In the genomic region with DNA sequence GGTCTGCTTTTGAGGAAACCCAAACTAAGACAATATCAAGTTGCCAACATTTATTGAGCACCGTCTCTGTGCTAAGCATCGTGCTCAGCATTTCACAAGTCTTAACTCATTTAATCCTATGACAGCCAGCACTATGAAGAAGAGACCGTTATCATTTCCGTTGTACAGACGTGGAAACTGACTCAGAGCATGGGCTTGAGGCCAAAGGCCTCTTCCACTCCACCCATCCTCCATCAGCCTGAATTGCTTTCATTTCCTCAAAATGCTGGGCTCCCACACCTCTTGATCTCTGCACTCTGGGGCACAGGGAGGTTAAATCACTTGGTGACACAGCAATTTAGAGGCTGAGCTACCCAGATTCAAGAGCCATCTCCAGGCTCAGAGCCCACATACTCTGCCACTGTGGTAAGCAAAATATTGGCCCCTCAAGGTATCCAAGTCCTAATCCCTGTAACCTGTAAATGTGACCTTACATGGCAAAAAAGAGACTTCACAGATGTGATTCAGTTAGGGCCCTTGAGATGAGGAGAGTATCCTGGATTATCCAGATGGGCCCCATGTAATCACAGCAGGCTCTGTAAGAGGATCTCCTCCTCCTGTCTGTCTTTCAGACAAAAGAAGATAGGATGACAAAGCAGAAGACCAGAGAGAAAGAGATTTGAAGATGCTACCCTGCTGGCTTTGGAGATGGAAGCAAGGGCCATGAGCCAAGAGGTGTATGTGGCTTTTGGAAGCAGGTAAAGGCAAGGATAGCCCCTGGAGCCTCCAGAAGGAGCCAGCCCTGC, we compare ENCODE assay signal across 1 cellular context.
TF ChIP-seq lines count a peak whose summit lies in the region.

No MANE protein-coding gene starts in this region.

TF ChIP-seq in HepG2, 621 proteins besides CTCF, POLR2A, EP300 and RAD21 (continued from another document and continues in another):
- TF ChIP-seq, protein P1, sequence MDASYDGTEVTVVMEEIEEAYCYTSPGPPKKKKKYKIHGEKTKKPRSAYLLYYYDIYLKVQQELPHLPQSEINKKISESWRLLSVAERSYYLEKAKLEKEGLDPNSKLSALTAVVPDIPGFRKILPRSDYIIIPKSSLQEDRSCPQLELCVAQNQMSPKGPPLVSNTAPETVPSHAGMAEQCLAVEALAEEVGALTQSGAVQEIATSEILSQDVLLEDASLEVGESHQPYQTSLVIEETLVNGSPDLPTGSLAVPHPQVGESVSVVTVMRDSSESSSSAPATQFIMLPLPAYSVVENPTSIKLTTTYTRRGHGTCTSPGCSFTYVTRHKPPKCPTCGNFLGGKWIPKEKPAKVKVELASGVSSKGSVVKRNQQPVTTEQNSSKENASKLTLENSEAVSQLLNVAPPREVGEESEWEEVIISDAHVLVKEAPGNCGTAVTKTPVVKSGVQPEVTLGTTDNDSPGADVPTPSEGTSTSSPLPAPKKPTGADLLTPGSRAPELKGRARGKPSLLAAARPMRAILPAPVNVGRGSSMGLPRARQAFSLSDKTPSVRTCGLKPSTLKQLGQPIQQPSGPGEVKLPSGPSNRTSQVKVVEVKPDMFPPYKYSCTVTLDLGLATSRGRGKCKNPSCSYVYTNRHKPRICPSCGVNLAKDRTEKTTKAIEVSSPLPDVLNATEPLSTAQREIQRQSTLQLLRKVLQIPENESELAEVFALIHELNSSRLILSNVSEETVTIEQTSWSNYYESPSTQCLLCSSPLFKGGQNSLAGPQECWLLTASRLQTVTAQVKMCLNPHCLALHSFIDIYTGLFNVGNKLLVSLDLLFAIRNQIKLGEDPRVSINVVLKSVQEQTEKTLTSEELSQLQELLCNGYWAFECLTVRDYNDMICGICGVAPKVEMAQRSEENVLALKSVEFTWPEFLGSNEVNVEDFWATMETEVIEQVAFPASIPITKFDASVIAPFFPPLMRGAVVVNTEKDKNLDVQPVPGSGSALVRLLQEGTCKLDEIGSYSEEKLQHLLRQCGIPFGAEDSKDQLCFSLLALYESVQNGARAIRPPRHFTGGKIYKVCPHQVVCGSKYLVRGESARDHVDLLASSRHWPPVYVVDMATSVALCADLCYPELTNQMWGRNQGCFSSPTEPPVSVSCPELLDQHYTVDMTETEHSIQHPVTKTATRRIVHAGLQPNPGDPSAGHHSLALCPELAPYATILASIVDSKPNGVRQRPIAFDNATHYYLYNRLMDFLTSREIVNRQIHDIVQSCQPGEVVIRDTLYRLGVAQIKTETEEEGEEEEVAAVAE (CRISPR knock-in tag; IDR thresholded peaks at IDR 0.05; ENCODE audit: borderline replicate concordance), result no peak; the same call in 1 of the 2 replicates
- TF ChIP-seq CHD4 (IDR thresholded peaks at IDR 0.05; ENCODE audit: borderline replicate concordance, low read length), result peak; percentile 37; the same call in 1 of the 2 replicates
- no peak for TF ChIP-seq HNRNPH1 (optimal IDR thresholded peaks at IDR 0.05; ENCODE audit: low read depth, low read length)
- TF ChIP-seq MYC (CRISPR knock-in tag; IDR thresholded peaks at IDR 0.05; ENCODE audit: borderline replicate concordance), result no peak
- no peak for TF ChIP-seq ARID2 (CRISPR knock-in tag; IDR thresholded peaks at IDR 0.05; ENCODE audit: borderline replicate concordance)
- no peak for TF ChIP-seq ZBTB46 (CRISPR knock-in tag; IDR thresholded peaks at IDR 0.05; ENCODE audit: borderline replicate concordance)
- peak; percentile 63; the same call in 1 of the 2 replicates for TF ChIP-seq TBX2 (CRISPR knock-in tag; IDR thresholded peaks at IDR 0.05; ENCODE audit: borderline replicate concordance)
- TF ChIP-seq, protein P2, sequence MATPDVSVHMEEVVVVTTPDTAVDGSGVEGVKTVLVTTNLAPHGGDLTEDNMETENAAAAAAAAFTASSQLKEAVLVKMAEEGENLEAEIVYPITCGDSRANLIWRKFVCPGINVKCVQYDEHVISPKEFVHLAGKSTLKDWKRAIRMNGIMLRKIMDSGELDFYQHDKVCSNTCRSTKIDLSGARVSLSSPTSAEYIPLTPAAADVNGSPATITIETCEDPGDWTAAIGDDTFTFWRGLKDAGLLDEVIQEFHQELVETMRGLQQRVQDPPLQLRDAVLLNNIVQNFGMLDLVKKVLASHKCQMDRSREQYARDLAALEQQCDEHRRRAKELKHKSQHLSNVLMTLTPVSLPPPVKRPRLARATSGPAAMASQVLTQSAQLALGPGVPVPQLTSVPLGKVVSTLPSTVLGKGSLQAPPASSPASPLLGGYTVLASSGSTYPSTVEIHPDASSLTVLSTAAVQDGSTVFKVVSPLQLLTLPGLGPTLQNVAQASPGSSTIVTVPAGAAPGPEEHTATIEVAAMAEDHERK (CRISPR knock-in tag; IDR thresholded peaks at IDR 0.05; ENCODE audit: low read depth), result no peak
- TF ChIP-seq NFKB2 (CRISPR knock-in tag; IDR thresholded peaks at IDR 0.05; ENCODE audit: borderline replicate concordance), result no peak
- TF ChIP-seq, protein P3, sequence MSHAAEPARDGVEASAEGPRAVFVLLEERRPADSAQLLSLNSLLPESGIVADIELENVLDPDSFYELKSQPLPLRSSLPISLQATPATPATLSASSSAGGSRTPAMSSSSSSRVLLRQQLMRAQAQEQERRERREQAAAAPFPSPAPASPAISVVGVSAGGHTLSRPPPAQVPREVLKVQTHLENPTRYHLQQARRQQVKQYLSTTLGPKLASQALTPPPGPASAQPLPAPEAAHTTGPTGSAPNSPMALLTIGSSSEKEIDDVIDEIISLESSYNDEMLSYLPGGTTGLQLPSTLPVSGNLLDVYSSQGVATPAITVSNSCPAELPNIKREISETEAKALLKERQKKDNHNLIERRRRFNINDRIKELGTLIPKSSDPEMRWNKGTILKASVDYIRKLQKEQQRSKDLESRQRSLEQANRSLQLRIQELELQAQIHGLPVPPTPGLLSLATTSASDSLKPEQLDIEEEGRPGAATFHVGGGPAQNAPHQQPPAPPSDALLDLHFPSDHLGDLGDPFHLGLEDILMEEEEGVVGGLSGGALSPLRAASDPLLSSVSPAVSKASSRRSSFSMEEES (CRISPR knock-in tag; IDR thresholded peaks at IDR 0.05), result 0 out of 2 replicates have a peak, but pooled peaks have one; percentile 16
- TF ChIP-seq PHB2 (IDR thresholded peaks at IDR 0.05; ENCODE audit: partially characterized antibody), result no peak
- no peak for TF ChIP-seq ZNF124 (CRISPR knock-in tag; IDR thresholded peaks at IDR 0.05)
- TF ChIP-seq RELA (CRISPR knock-in tag; IDR thresholded peaks at IDR 0.05), result no peak
- TF ChIP-seq ZNF574 (CRISPR knock-in tag; IDR thresholded peaks at IDR 0.05), result no peak
- no peak for TF ChIP-seq ZNF329 (CRISPR knock-in tag; IDR thresholded peaks at IDR 0.05; ENCODE audit: low read depth)
- TF ChIP-seq HES4 (CRISPR knock-in tag; IDR thresholded peaks at IDR 0.05; ENCODE audit: borderline replicate concordance), result no peak
- TF ChIP-seq HNRNPLL (IDR thresholded peaks at IDR 0.05; ENCODE audit: low read depth, low read length, poor library complexity, severe bottlenecking), result no peak
- no peak for TF ChIP-seq ZFP37 (CRISPR knock-in tag; IDR thresholded peaks at IDR 0.05; ENCODE audit: borderline replicate concordance)
- no peak for TF ChIP-seq ZNF460 (CRISPR knock-in tag; IDR thresholded peaks at IDR 0.05; ENCODE audit: borderline replicate concordance)
- no peak for TF ChIP-seq MLLT10 (CRISPR knock-in tag; IDR thresholded peaks at IDR 0.05)
- TF ChIP-seq ZNF746 (CRISPR knock-in tag; IDR thresholded peaks at IDR 0.05), result no peak
- TF ChIP-seq ZNF180 (CRISPR knock-in tag; IDR thresholded peaks at IDR 0.05; ENCODE audit: borderline replicate concordance, low read depth), result no peak
- TF ChIP-seq ZNF782 (CRISPR knock-in tag; IDR thresholded peaks at IDR 0.05; ENCODE audit: borderline replicate concordance), result no peak
- no peak for TF ChIP-seq ATAD3A (CRISPR knock-in tag; IDR thresholded peaks at IDR 0.05)
- TF ChIP-seq KLF12 (CRISPR knock-in tag; IDR thresholded peaks at IDR 0.05; ENCODE audit: borderline replicate concordance), result no peak
- no peak for TF ChIP-seq TMF1 (CRISPR knock-in tag; IDR thresholded peaks at IDR 0.05; ENCODE audit: low read depth)
- no peak for TF ChIP-seq MXD4 (CRISPR knock-in tag; IDR thresholded peaks at IDR 0.05)
- TF ChIP-seq HNF4G (IDR thresholded peaks at IDR 0.05; ENCODE audit: borderline replicate concordance, low read depth, low read length), result peak; percentile 63; the same call in 1 of the 2 replicates
- TF ChIP-seq HNF4G (CRISPR knock-in tag; IDR thresholded peaks at IDR 0.05; ENCODE audit: borderline replicate concordance, low read depth), result peak; percentile 70; the same call in 1 of the 2 replicates
- TF ChIP-seq ISL2 (CRISPR knock-in tag; IDR thresholded peaks at IDR 0.05), result no peak
- TF ChIP-seq CSRNP1 (CRISPR knock-in tag; IDR thresholded peaks at IDR 0.05), result no peak
- TF ChIP-seq MYPOP (CRISPR knock-in tag; IDR thresholded peaks at IDR 0.05), result no peak
- peak; percentile 45 for TF ChIP-seq MED8 (CRISPR knock-in tag; IDR thresholded peaks at IDR 0.05; ENCODE audit: insufficient replicate concordance)
- TF ChIP-seq, protein P4, sequence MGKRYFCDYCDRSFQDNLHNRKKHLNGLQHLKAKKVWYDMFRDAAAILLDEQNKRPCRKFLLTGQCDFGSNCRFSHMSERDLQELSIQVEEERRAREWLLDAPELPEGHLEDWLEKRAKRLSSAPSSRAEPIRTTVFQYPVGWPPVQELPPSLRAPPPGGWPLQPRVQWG (CRISPR knock-in tag; IDR thresholded peaks at IDR 0.05; ENCODE audit: borderline replicate concordance, low read depth), result no peak
- TF ChIP-seq ZFY (CRISPR knock-in tag; IDR thresholded peaks at IDR 0.05), result 0 out of 2 replicates have a peak, but pooled peaks have one; percentile 27
- no peak for TF ChIP-seq SMAD1 (CRISPR knock-in tag; IDR thresholded peaks at IDR 0.05; ENCODE audit: borderline replicate concordance, low read depth)
- TF ChIP-seq ZNF230 (CRISPR knock-in tag; IDR thresholded peaks at IDR 0.05), result 0 out of 2 replicates have a peak, but pooled peaks have one; percentile 28
